In the genomic region with DNA sequence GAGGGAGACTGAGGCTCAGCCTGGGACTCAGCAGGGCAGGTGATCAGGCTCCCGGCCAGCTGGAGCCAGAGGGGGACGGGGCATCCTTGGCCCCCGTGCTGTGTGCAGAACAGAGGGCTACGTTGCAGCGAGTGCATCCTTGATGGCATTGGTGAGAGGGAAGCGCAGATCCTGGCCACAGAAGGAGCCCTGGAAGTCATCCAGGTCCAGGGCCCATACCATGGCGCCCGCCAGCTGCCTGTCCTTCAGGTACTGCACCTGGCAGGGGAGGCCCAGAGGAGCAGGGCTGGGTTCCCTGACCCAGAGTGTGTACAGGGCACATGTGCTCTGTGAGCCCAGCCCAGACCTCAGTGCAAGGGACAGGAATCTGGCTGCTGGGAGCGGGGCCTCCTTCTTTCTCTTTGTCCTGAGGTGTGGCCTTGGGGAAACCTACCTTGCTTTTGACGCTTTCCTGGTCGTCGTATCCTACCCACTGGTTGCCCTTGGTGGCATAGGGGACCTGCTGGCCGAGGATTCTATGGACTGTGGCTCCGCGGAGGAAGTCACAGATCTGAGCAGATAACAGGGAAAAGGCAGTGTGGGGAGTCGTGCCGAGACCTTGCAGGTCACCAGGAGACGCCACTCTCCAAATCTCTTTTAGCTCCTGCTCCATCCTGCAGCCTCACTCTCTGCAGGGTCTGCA, we compare ENCODE assay signal across 21 cellular contexts. TPM values are rescaled to one million over a fixed set of nuclear protein-coding genes. Genes with fewer than 3 reads are reported as not detected.
"Had no signal": no experiment of that assay in that cellular context is flagged by ENCODE, and none has a peak within 500 bp of the region (broad histone marks: within the 10 kb centered on the region; RNA-seq: fewer than 3 reads in every experiment).

No MANE protein-coding gene starts in this region.

- H3K36me3 Mint-ChIP-seq: activated naive CD8-positive, alpha-beta T cell; stimulated activated naive B cell treated with anti-CD40 and anti-IgM and Interleukin-4, amounts not matched to agents 10 μg/mL and 1 μg/mL and 100 μg/mL, for 72 hours had no signal

- H3K27me3 ChIP-seq: colonic mucosa, uterus had no signal

- H3K4me3 Mint-ChIP-seq: activated CD8-positive, alpha-beta T cell treated with anti-CD3 and anti-CD28 coated beads for 36 hours; activated naive CD8-positive, alpha-beta T cell; nephron progenitor cell; stimulated activated naive B cell treated with anti-CD40 and anti-IgM and Interleukin-4, amounts not matched to agents 10 μg/mL and 1 μg/mL and 100 μg/mL, for 72 hours had no signal

- H2AFZ ChIP-seq: parathyroid adenoma had no signal

- H3K27ac Mint-ChIP-seq: activated CD8-positive, alpha-beta T cell treated with anti-CD3 and anti-CD28 coated beads for 36 hours; activated naive CD8-positive, alpha-beta T cell; stimulated activated naive B cell treated with anti-CD40 and anti-IgM and Interleukin-4, amounts not matched to agents 10 μg/mL and 1 μg/mL and 100 μg/mL, for 72 hours had no signal

- ATAC-seq: activated CD8-positive, alpha-beta T cell treated with anti-CD3 and anti-CD28 coated beads for 36 hours; esophagus mucosa; left ventricle myocardium superior; stimulated activated naive B cell treated with anti-CD40 and anti-IgM and Interleukin-4, amounts not matched to agents 10 μg/mL and 1 μg/mL and 100 μg/mL, for 72 hours had no signal

- H3K36me3 ChIP-seq: colonic mucosa, tibial artery, uterus had no signal

- H3K9ac ChIP-seq: parathyroid adenoma had no signal

- H3K9me3 ChIP-seq: colonic mucosa, tibial artery, uterus had no signal

- H3K4me1 ChIP-seq: colonic mucosa, parathyroid adenoma, uterus had no signal

- DNase-seq: activated CD4-positive, alpha-beta T cell treated with anti-CD3 and anti-CD28 coated beads for 4 hours; activated CD8-positive, alpha-beta T cell treated with anti-CD3 and anti-CD28 coated beads for 36 hours; activated gamma-delta T cell treated with Interleukin-2 at 50 U/mL for 16 hours; activated T-cell treated with anti-CD3 and anti-CD28 coated beads, Interleukin-2, amount 50 U/mL, for 48 hours; amniotic stem cell; central memory CD4-positive, alpha-beta T cell; colonic mucosa; hippocampal formation; kidney; left ventricle myocardium superior; nephron progenitor cell; retina; stimulated activated CD4-positive, alpha-beta T cell treated with anti-CD3 and anti-CD28 coated beads, Interleukin-2, amount 100 ng/mL, for 48 hours; stimulated activated naive B cell treated with anti-CD40 and anti-IgM and Interleukin-4, amounts not matched to agents 10 μg/mL and 1 μg/mL and 100 μg/mL, for 72 hours; uterus had no signal

- H3K4me3 ChIP-seq: colonic mucosa, tibial artery, uterus had no signal

- H3K27me3 Mint-ChIP-seq: activated CD8-positive, alpha-beta T cell treated with anti-CD3 and anti-CD28 coated beads for 36 hours; activated naive CD8-positive, alpha-beta T cell had no signal

- H3K27ac ChIP-seq: colonic mucosa, parathyroid adenoma, tibial artery, uterus, VCaP had no signal

- H3K9me3 Mint-ChIP-seq: activated CD8-positive, alpha-beta T cell treated with anti-CD3 and anti-CD28 coated beads for 36 hours; nephron progenitor cell; stimulated activated naive B cell treated with anti-CD40 and anti-IgM and Interleukin-4, amounts not matched to agents 10 μg/mL and 1 μg/mL and 100 μg/mL, for 72 hours had no signal

RNA-seq across cellular contexts. Expression of a gene that starts 3.8 kb away (rescaled TPM):
- total RNA-seq: activated CD8-positive, alpha-beta T cell treated with anti-CD3 and anti-CD28 coated beads for 36 hours; colonic mucosa; esophagus mucosa; kidney; left ventricle myocardium superior; T-helper 1 cell treated with Interleukin-12 subunit alpha and Interleukin-12 subunit beta and Interleukin-4 antibody, amounts not matched to agents 30 ng/mL and 1 ng/mL, for 36 hours had no signal

RNA-seq across cellular contexts. Expression of a gene that starts 7.0 kb away (rescaled TPM):
- total RNA-seq: activated CD8-positive, alpha-beta T cell treated with anti-CD3 and anti-CD28 coated beads for 36 hours; T-helper 1 cell treated with Interleukin-12 subunit alpha and Interleukin-12 subunit beta and Interleukin-4 antibody, amounts not matched to agents 30 ng/mL and 1 ng/mL, for 36 hours had no signal

RNA-seq across cellular contexts. Expression of a gene that starts 50.0 kb away (rescaled TPM):
- total RNA-seq: left ventricle myocardium superior had no signal

RNA-seq across cellular contexts. Expression of a gene that starts 51.9 kb away (rescaled TPM):
- total RNA-seq: activated CD8-positive, alpha-beta T cell treated with anti-CD3 and anti-CD28 coated beads for 36 hours; T-helper 1 cell treated with Interleukin-12 subunit alpha and Interleukin-12 subunit beta and Interleukin-4 antibody, amounts not matched to agents 30 ng/mL and 1 ng/mL, for 36 hours had no signal
